In genomic region chr19:3034194-3034844, GRCh38 we compare ENCODE assay signal across 9 cellular contexts. TPM values are rescaled to one million over a fixed set of nuclear protein-coding genes. Genes with fewer than 3 reads are reported as not detected.
DNase-seq lines count a peak whose midpoint lies in the region; ATAC-seq and TF ChIP-seq lines count a peak whose summit lies in the region.
"Had no signal": no experiment of that assay in that cellular context is flagged by ENCODE, and none has a peak within 500 bp of the region (broad histone marks: within the 10 kb centered on the region; RNA-seq: fewer than 3 reads in every experiment).

No MANE protein-coding gene starts in this region.

- POLR2A ChIA-PET in SK-N-SH (lab: Yijun Ruan, JAX) = interaction anchor here (1.2 to 3.4 kb wide), 2 partner anchors 51 to 65 kb away, joined by 3 to 21 read pairs; no protein-coding TSS in a partner anchor

- in situ Hi-C loops in GM13977 (cut with MboI; ENCODE audit: low pct_unique_long_range_greater_than_20kb, low sequenced_read_pairs, unreplicated experiment) = no loop called here

- TF ChIP-seq EP300 in SK-N-SH (IDR thresholded peaks at IDR 0.05; ENCODE audit: borderline replicate concordance in 1 of 2, low read depth in 1 of 2, low read length in 1 of 2) = no peak

- H3K4me1 ChIP-seq in SK-N-SH (ENCODE audit: control insufficient read depth in 1 of 2, insufficient read depth in 2 of 2, low read depth in 1 of 2, low read length in 1 of 2) = peaks cover 0 to 14% of the 10 kb centered on the region in 2 experiments; a peak in 1 of 4 replicates

- no peak overlapping the region for H3K27ac ChIP-seq in SK-N-SH (ENCODE audit: low read depth in 2 of 2, low read length in 1 of 2)

- H2AFZ ChIP-seq in SK-N-SH (ENCODE audit: low read depth) = peak overlapping the region; percentile 90; the same call in 1 of the 2 replicates

- ATAC-seq in GM21717 (IDR thresholded peaks at IDR 0.05; ENCODE audit: unreplicated experiment) = no peak

- no peaks in the 10 kb centered on the region for H3K36me3 ChIP-seq in SK-N-SH (replicated peaks in 1 of 2; ENCODE audit: control insufficient read depth in 1 of 2, insufficient read depth in 2 of 2, low read length in 1 of 2)

- H3K4me3 ChIP-seq in GM12864 (ENCODE audit: low read depth, low read length) (peak overlapping the region; percentile 73), SK-N-SH (ENCODE audit: low read depth in 2 of 2, low read length in 1 of 2) (peak overlapping the region in 1 of 2 experiments; percentile 49; a peak in 1 of 4 replicates)

- TF ChIP-seq RAD21 in SK-N-SH (IDR thresholded peaks at IDR 0.05; ENCODE audit: low read length) = no peak

- H4K20me1 ChIP-seq in SK-N-SH (ENCODE audit: insufficient read depth) = no peaks in the 10 kb centered on the region

- no peaks in the 10 kb centered on the region for H3K79me2 ChIP-seq in SK-N-SH (ENCODE audit: insufficient read depth)

- CTCF ChIA-PET in SK-N-SH (lab: Yijun Ruan, JAX) = interaction anchor here (1.1 to 3.5 kb wide), 6 partner anchors 20 to 79 kb away, joined by 3 to 20 read pairs (median 12); partner anchors contain the start of genes TLE5 and TLE6

- 50% methylated on average over 6 of the region's 6 CpGs for WGBS in SK-N-SH (ENCODE audit: low lambda C conversion rate)

- peaks cover 45% of the 10 kb centered on the region for H3K27me3 ChIP-seq in SK-N-SH (ENCODE audit: insufficient read depth)

- TF ChIP-seq CTCF in GM12864 (IDR thresholded peaks at IDR 0.05; ENCODE audit: low read depth, low read length, missing control alignments) (no peak), SK-N-SH (IDR thresholded peaks at IDR 0.05) (no peak), GM13977 (IDR thresholded peaks at IDR 0.05; ENCODE audit: extremely low read depth, insufficient read depth, missing control alignments) (no peak)

- H3F3A ChIP-seq in SK-N-SH (replicated peaks; ENCODE audit: insufficient read depth) = peaks cover 13% of the 10 kb centered on the region

- no peaks in the 10 kb centered on the region for H3K9me3 ChIP-seq in SK-N-SH

- H3K4me2 ChIP-seq in SK-N-SH = peak overlapping the region; percentile 99

- DNase-seq in GM12864 (ENCODE audit: low read depth) = no peak
- DNase-seq in SK-N-SH = no peak
- peak; percentile 61 for DNase-seq in globus pallidus (ENCODE audit: low spot score)
- peak; percentile 44 for DNase-seq in retina
- no peak for DNase-seq in GM13977 (ENCODE audit: low spot score)
- DNase-seq in LoVo (ENCODE audit: low spot score) = no peak
- no peak for DNase-seq in stimulated activated CD4-positive, alpha-beta T cell treated with anti-CD3 and anti-CD28 coated beads, Interleukin-2, amount 100 ng/mL, for 48 hours
- DNase-seq: erythroblast had no signal

- H3K9me2 ChIP-seq in SK-N-SH = no peaks in the 10 kb centered on the region

- no peak overlapping the region for H3K9ac ChIP-seq in SK-N-SH

TF ChIP-seq in SK-N-SH, 30 proteins besides CTCF, POLR2A, EP300 and RAD21:
- no peak for TF ChIP-seq JUND (IDR thresholded peaks at IDR 0.05)

RNA-seq across cellular contexts. Expression of gene TLE2, which starts 5.2 kb away (rescaled TPM):
- polyA plus RNA-seq in SK-N-SH (2012; rRNA removed) = 1.7 and 2.3 TPM in 2 replicates
- polyA plus RNA-seq in SK-N-SH (2012; cell fraction: cytosol; rRNA removed) = 0.97 and 1.9 TPM in 2 replicates
- 10.0 and 17.5 TPM in 2 replicates for polyA plus RNA-seq in SK-N-SH (2012; cell fraction: nucleus; rRNA removed)

RNA-seq across cellular contexts. Expression of gene TLE5, which starts 28.0 kb away (rescaled TPM):
- polyA plus RNA-seq in SK-N-SH (2012; rRNA removed) = 479 and 519 TPM in 2 replicates
- polyA plus RNA-seq in SK-N-SH (2012; cell fraction: cytosol; rRNA removed) = 268 and 361 TPM in 2 replicates
- 542 and 572 TPM in 2 replicates for polyA plus RNA-seq in SK-N-SH (2012; cell fraction: nucleus; rRNA removed)

RNA-seq across cellular contexts. Expression of gene TLE6, which starts 57.0 kb away (rescaled TPM):
- 2.6 and 3.3 TPM in 2 replicates for polyA plus RNA-seq in SK-N-SH (2012; rRNA removed)
- polyA plus RNA-seq in SK-N-SH (2012; cell fraction: cytosol; rRNA removed) = 0.95 and 1.2 TPM in 2 replicates
- polyA plus RNA-seq in SK-N-SH (2012; cell fraction: nucleus; rRNA removed) = 9.8 and 10.4 TPM in 2 replicates

RNA-seq across cellular contexts. Expression of gene GNA11, which starts 59.8 kb away (rescaled TPM):
- 14.6 and 32.4 TPM in 2 replicates for polyA plus RNA-seq in SK-N-SH (2012; rRNA removed)
- 14.6 and 27.8 TPM in 2 replicates for polyA plus RNA-seq in SK-N-SH (2012; cell fraction: cytosol; rRNA removed)
- 33.0 and 35.6 TPM in 2 replicates for polyA plus RNA-seq in SK-N-SH (2012; cell fraction: nucleus; rRNA removed)

Comparison
In these comparisons a context has a peak if more than half of its experiments do, and no peak if none do; other contexts are left out.
1. DNase-seq: peak in globus pallidus (single experiment) and retina (single experiment); none in GM12864 (single experiment), SK-N-SH (single experiment), GM13977 (single experiment), LoVo (single experiment) and stimulated activated CD4-positive, alpha-beta T cell treated with anti-CD3 and anti-CD28 coated beads, Interleukin-2, amount 100 ng/mL, for 48 hours (0 of 2).